ENCODE assay signal across 30 cellular contexts in genomic region chr10:45274364-45274763, GRCh38. TPM values are rescaled to one million over a fixed set of nuclear protein-coding genes. Genes with fewer than 3 reads are reported as not detected.
"Had no signal": no experiment of that assay in that cellular context is flagged by ENCODE, and none has a peak within 500 bp of the region (broad histone marks: within the 10 kb centered on the region; RNA-seq: fewer than 3 reads in every experiment).

No MANE protein-coding gene starts in this region.

- H3K4me1 ChIP-seq: suprapubic skin, testis, thyroid gland, tibial artery, tibial nerve, transverse colon, upper lobe of left lung, upper lobe of right lung, uterus, vagina had no signal

- ATAC-seq: stimulated activated effector memory CD8-positive, alpha-beta T cell treated with anti-CD3 and anti-CD28 coated beads, Interleukin-12 subunit alpha, Interleukin-12 subunit beta, amount 100 ng/mL, for 72 hours; stimulated activated naive B cell treated with anti-CD40 and anti-IgM and Interleukin-4, amounts not matched to agents 10 μg/mL and 1 μg/mL and 100 μg/mL, for 72 hours; stimulated activated naive CD8-positive, alpha-beta T cell treated with anti-CD3 and anti-CD28 coated beads, Interleukin-15, amount 100 ng/mL, for 72 hours; stimulated activated naive CD8-positive, alpha-beta T cell treated with anti-CD3 and anti-CD28 coated beads, Interleukin-15, Interleukin-2, amounts not matched to agents 100 U/mL and 50 U/mL, for 24 hours; upper lobe of right lung had no signal

- H3K9me3 ChIP-seq: stomach, suprapubic skin, testis, thoracic aorta, thyroid gland, tibial artery, tibial nerve, transverse colon, upper lobe of left lung, upper lobe of right lung, uterus, vagina had no signal

- H3K4me1 Mint-ChIP-seq: stimulated activated effector memory CD8-positive, alpha-beta T cell treated with anti-CD3 and anti-CD28 coated beads, Interleukin-12 subunit alpha, Interleukin-12 subunit beta, amount 100 ng/mL, for 72 hours; stimulated activated naive CD8-positive, alpha-beta T cell treated with anti-CD3 and anti-CD28 coated beads, Interleukin-15, amount 100 ng/mL, for 72 hours had no signal

- H3K36me3 ChIP-seq: stomach, suprapubic skin, thoracic aorta, thyroid gland, tibial artery, tibial nerve, transverse colon, upper lobe of left lung, upper lobe of right lung, uterus, vagina had no signal

- H3K4me3 ChIP-seq: stomach, suprapubic skin, testis, thoracic aorta, thyroid gland, tibial artery, tibial nerve, transverse colon, upper lobe of left lung, upper lobe of right lung, uterus, vagina had no signal

- DNase-seq: stimulated activated CD4-positive, alpha-beta T cell treated with anti-CD3 and anti-CD28 coated beads, Interleukin-2, amount 100 ng/mL, for 48 hours; stimulated activated CD4-positive, alpha-beta T cell treated with anti-CD3 and anti-CD28 coated beads, Interleukin-4, amount 100 ng/mL, for 1 hour; stimulated activated CD4-positive, alpha-beta T cell treated with anti-CD3 and anti-CD28 coated beads, Interleukin-4, amount 100 ng/mL, for 24 hours; stimulated activated CD4-positive, alpha-beta T cell treated with anti-CD3 and anti-CD28 coated beads, Interleukin-4, amount 100 ng/mL, for 4 hours; stimulated activated CD8-positive, alpha-beta memory T cell treated with anti-CD3 and anti-CD28 coated beads, Interleukin-4, amount 100 ng/mL, for 48 hours; stimulated activated naive B cell treated with anti-CD40 and anti-IgM and Interleukin-4, amounts not matched to agents 10 μg/mL and 1 μg/mL and 100 μg/mL, for 72 hours; stimulated activated naive CD4-positive, alpha-beta T cell; stimulated activated naive CD4-positive, alpha-beta T cell treated with Interleukin-2 at 50 U/mL for 16 hours; stimulated activated naive CD8-positive, alpha-beta T cell treated with anti-CD3 and anti-CD28 coated beads, Interleukin-15, amount 100 ng/mL, for 72 hours; stimulated activated naive CD8-positive, alpha-beta T cell treated with anti-CD3 and anti-CD28 coated beads, Interleukin-15, Interleukin-2, amounts not matched to agents 100 U/mL and 50 U/mL, for 24 hours; stomach; substantia nigra; testis; thyroid gland; tibial artery; transverse colon; trophoblast cell; upper lobe of left lung; upper lobe of right lung; uterus had no signal

- H3K27ac Mint-ChIP-seq: stimulated activated effector memory CD8-positive, alpha-beta T cell treated with anti-CD3 and anti-CD28 coated beads, Interleukin-12 subunit alpha, Interleukin-12 subunit beta, amount 100 ng/mL, for 72 hours; stimulated activated naive B cell treated with anti-CD40 and anti-IgM and Interleukin-4, amounts not matched to agents 10 μg/mL and 1 μg/mL and 100 μg/mL, for 72 hours; stimulated activated naive CD8-positive, alpha-beta T cell treated with anti-CD3 and anti-CD28 coated beads, Interleukin-15, amount 100 ng/mL, for 72 hours; stimulated activated naive CD8-positive, alpha-beta T cell treated with anti-CD3 and anti-CD28 coated beads, Interleukin-15, Interleukin-2, amounts not matched to agents 100 ng/mL and 50 ng/mL, for 24 hours; type B pancreatic cell had no signal

- FAIRE-seq: urothelium cell line had no signal

- H3K27ac ChIP-seq: stomach, suprapubic skin, testis, thoracic aorta, thyroid gland, tibial artery, tibial nerve, transverse colon, upper lobe of left lung, upper lobe of right lung, uterus, vagina had no signal

- H3K27me3 Mint-ChIP-seq: stimulated activated naive CD8-positive, alpha-beta T cell treated with anti-CD3 and anti-CD28 coated beads, Interleukin-15, amount 100 ng/mL, for 72 hours had no signal

- H3K36me3 Mint-ChIP-seq: stimulated activated effector memory CD8-positive, alpha-beta T cell treated with anti-CD3 and anti-CD28 coated beads, Interleukin-12 subunit alpha, Interleukin-12 subunit beta, amount 100 ng/mL, for 72 hours; type B pancreatic cell had no signal

- H3K4me3 Mint-ChIP-seq: stimulated activated effector memory CD8-positive, alpha-beta T cell treated with anti-CD3 and anti-CD28 coated beads, Interleukin-12 subunit alpha, Interleukin-12 subunit beta, amount 100 ng/mL, for 72 hours; stimulated activated naive B cell treated with anti-CD40 and anti-IgM and Interleukin-4, amounts not matched to agents 10 μg/mL and 1 μg/mL and 100 μg/mL, for 72 hours; stimulated activated naive CD8-positive, alpha-beta T cell treated with anti-CD3 and anti-CD28 coated beads, Interleukin-15, amount 100 ng/mL, for 72 hours; stimulated activated naive CD8-positive, alpha-beta T cell treated with anti-CD3 and anti-CD28 coated beads, Interleukin-15, Interleukin-2, amounts not matched to agents 100 ng/mL and 50 ng/mL, for 24 hours; type B pancreatic cell had no signal

- H3K27me3 ChIP-seq: stomach, suprapubic skin, testis, thyroid gland, tibial artery, tibial nerve, transverse colon, upper lobe of left lung, upper lobe of right lung, uterus, vagina had no signal

- H3K9me3 Mint-ChIP-seq: stimulated activated effector memory CD8-positive, alpha-beta T cell treated with anti-CD3 and anti-CD28 coated beads, Interleukin-12 subunit alpha, Interleukin-12 subunit beta, amount 100 ng/mL, for 72 hours; stimulated activated naive CD8-positive, alpha-beta T cell treated with anti-CD3 and anti-CD28 coated beads, Interleukin-15, amount 100 ng/mL, for 72 hours; stimulated activated naive CD8-positive, alpha-beta T cell treated with anti-CD3 and anti-CD28 coated beads, Interleukin-15, Interleukin-2, amounts not matched to agents 100 ng/mL and 50 ng/mL, for 24 hours; type B pancreatic cell had no signal

RNA-seq across cellular contexts. Expression of gene OR13A1, which starts 41.0 kb away (rescaled TPM):
- total RNA-seq: stomach, subcutaneous adipose tissue, suprapubic skin, temporal lobe, thyroid gland, tibial nerve, upper lobe of right lung, vagina had no signal
